14 cellular contexts compared by ENCODE assay signal in the genomic region with DNA sequence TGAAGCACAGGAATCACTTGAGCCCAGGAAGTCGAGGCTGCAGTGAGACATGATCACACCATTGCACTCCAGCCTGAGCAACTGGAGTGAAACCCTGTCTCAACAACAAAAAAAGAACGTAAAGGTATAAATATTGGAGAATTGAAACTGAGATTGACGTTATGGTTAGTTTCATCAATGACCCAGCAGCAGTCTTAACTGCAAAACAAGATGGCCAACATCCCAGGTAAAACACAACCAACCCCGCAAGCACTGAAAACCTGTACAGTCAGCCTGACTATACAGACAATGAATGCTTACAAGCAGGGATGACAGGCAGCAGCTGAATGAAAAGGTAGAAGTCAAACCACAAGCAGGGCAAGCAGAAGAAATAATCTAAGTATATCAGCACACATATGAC. TPM values are rescaled to one million over a fixed set of nuclear protein-coding genes. Genes with fewer than 3 reads are reported as not detected.
DNase-seq lines count a peak whose midpoint lies in the region; ATAC-seq and TF ChIP-seq lines count a peak whose summit lies in the region.
"Had no signal": no experiment of that assay in that cellular context is flagged by ENCODE, and none has a peak within 500 bp of the region (broad histone marks: within the 10 kb centered on the region; RNA-seq: fewer than 3 reads in every experiment).

No MANE protein-coding gene starts in this region.

- intact Hi-C loops in vagina (cut with DNase I): no loop called here

- H4K20me1 ChIP-seq in neural cell (ENCODE audit: insufficient read depth): no peaks in the 10 kb centered on the region

- no peak for TF ChIP-seq RAD21 in neural cell (conservative IDR thresholded peaks at IDR 0.05)

- H3F3A ChIP-seq in neural cell (ENCODE audit: insufficient read depth, low read length, poor library complexity, severe bottlenecking): no peaks in the 10 kb centered on the region

- no peaks in the 10 kb centered on the region for H3K27me3 ChIP-seq in neural cell (ENCODE audit: insufficient read depth, low read depth, low read length)
- no peaks in the 10 kb centered on the region for H3K27me3 ChIP-seq in vagina
- H3K27me3 ChIP-seq in Peyer's patch: no peaks in the 10 kb centered on the region
- H3K27me3 ChIP-seq: testis had no signal

- DNase-seq in vagina (ENCODE audit: extremely low spot score in 2 of 2) (no peak), Peyer's patch (no peak)
- no peak for DNase-seq in stimulated activated CD4-positive, alpha-beta T cell treated with anti-CD3 and anti-CD28 coated beads, Interleukin-4, amount 100 ng/mL, for 1 hour
- DNase-seq: activated T-cell treated with anti-CD3 and anti-CD28 coated beads, Interleukin-2, amount 50 U/mL, for 1 hour; H7; kidney; NK-92 treated with Interleukin-12 subunit alpha and Interleukin-12 subunit beta, amount 100 ng/mL, for 24 hours; stimulated activated CD4-positive, alpha-beta T cell treated with anti-CD3 and anti-CD28 coated beads, Interleukin-12 subunit alpha, Interleukin-12 subunit beta, amount 100 ng/mL, for 4 hours; testis had no signal

- H3K4me1 ChIP-seq in vagina (no peaks in the 10 kb centered on the region), Peyer's patch (no peaks in the 10 kb centered on the region)
- H3K4me1 ChIP-seq: parathyroid adenoma, testis had no signal

- H2AFZ ChIP-seq in neural cell (ENCODE audit: low read depth, low read length): no peak overlapping the region
- H2AFZ ChIP-seq: parathyroid adenoma had no signal

- ATAC-seq in GM18868 (IDR thresholded peaks at IDR 0.05; ENCODE audit: unreplicated experiment): peak; percentile 65
- ATAC-seq in GM21717 (IDR thresholded peaks at IDR 0.05; ENCODE audit: unreplicated experiment): peak; percentile 48
- peak; percentile 55 for ATAC-seq in HG03469 (IDR thresholded peaks at IDR 0.05; ENCODE audit: unreplicated experiment)

- peaks cover 3% of the 10 kb centered on the region for H3K79me2 ChIP-seq in neural cell (replicated peaks; ENCODE audit: insufficient read depth, low read length)

- TF ChIP-seq POLR2A in vagina (IDR thresholded peaks at IDR 0.05) (no peak), Peyer's patch (IDR thresholded peaks at IDR 0.05) (no peak)

- H3K9ac ChIP-seq in neural cell (ENCODE audit: low read length): no peak overlapping the region
- H3K9ac ChIP-seq: parathyroid adenoma had no signal

- H3K36me3 ChIP-seq in neural cell (ENCODE audit: insufficient read depth, low read length) (peaks cover 5% of the 10 kb centered on the region), vagina (peaks cover 0 to 9% of the 10 kb centered on the region in 2 donors), Peyer's patch (peaks cover 0 to 53% (median 0%) of the 10 kb centered on the region in 3 donors)

- TF ChIP-seq CTCF in neural cell (IDR thresholded peaks at IDR 0.05; ENCODE audit: poor library complexity, severe bottlenecking) (no peak), vagina (IDR thresholded peaks at IDR 0.05) (no peak), Peyer's patch (IDR thresholded peaks at IDR 0.05) (no peak)

- H3K9me3 ChIP-seq in neural cell (ENCODE audit: low read length): no peaks in the 10 kb centered on the region
- no peaks in the 10 kb centered on the region for H3K9me3 ChIP-seq in vagina
- no peaks in the 10 kb centered on the region for H3K9me3 ChIP-seq in Peyer's patch
- H3K9me3 ChIP-seq: testis had no signal

- H3K27ac ChIP-seq in neural cell (ENCODE audit: low read length): peak overlapping the region; percentile 33
- H3K27ac ChIP-seq in vagina: no peak overlapping the region
- H3K27ac ChIP-seq in Peyer's patch: no peak overlapping the region
- H3K27ac ChIP-seq: parathyroid adenoma, testis had no signal

- H3K4me2 ChIP-seq in neural cell (ENCODE audit: low read length): no peak overlapping the region

- peak; percentile 46 for TF ChIP-seq EP300 in neural cell (conservative IDR thresholded peaks at IDR 0.05; ENCODE audit: poor library complexity, severe bottlenecking)

- H3K9me2 ChIP-seq in neural cell (ENCODE audit: insufficient read depth, low read length): no peaks in the 10 kb centered on the region

- H3K4me3 ChIP-seq in neural cell (ENCODE audit: low read length) (no peak overlapping the region), vagina (no peak overlapping the region), Peyer's patch (no peak overlapping the region)
- H3K4me3 ChIP-seq: testis had no signal

TF ChIP-seq in neural cell, 6 proteins besides CTCF, POLR2A, EP300 and RAD21:
- no peak for TF ChIP-seq MXI1 (conservative IDR thresholded peaks at IDR 0.05; ENCODE audit: poor library complexity, severe bottlenecking)
- no peak for TF ChIP-seq SMC3 (conservative IDR thresholded peaks at IDR 0.05; ENCODE audit: poor library complexity)
- TF ChIP-seq, protein P1, sequence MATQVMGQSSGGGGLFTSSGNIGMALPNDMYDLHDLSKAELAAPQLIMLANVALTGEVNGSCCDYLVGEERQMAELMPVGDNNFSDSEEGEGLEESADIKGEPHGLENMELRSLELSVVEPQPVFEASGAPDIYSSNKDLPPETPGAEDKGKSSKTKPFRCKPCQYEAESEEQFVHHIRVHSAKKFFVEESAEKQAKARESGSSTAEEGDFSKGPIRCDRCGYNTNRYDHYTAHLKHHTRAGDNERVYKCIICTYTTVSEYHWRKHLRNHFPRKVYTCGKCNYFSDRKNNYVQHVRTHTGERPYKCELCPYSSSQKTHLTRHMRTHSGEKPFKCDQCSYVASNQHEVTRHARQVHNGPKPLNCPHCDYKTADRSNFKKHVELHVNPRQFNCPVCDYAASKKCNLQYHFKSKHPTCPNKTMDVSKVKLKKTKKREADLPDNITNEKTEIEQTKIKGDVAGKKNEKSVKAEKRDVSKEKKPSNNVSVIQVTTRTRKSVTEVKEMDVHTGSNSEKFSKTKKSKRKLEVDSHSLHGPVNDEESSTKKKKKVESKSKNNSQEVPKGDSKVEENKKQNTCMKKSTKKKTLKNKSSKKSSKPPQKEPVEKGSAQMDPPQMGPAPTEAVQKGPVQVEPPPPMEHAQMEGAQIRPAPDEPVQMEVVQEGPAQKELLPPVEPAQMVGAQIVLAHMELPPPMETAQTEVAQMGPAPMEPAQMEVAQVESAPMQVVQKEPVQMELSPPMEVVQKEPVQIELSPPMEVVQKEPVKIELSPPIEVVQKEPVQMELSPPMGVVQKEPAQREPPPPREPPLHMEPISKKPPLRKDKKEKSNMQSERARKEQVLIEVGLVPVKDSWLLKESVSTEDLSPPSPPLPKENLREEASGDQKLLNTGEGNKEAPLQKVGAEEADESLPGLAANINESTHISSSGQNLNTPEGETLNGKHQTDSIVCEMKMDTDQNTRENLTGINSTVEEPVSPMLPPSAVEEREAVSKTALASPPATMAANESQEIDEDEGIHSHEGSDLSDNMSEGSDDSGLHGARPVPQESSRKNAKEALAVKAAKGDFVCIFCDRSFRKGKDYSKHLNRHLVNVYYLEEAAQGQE (IDR thresholded peaks at IDR 0.05; ENCODE audit: borderline replicate concordance): no peak

RNA-seq across cellular contexts. Expression of gene WAPL, which starts 34.7 kb away (rescaled TPM):
- polyA plus RNA-seq in neural cell: 26.3 and 30.6 TPM in 2 replicates
- 80.1 and 88.0 TPM in 2 replicates for polyA minus RNA-seq in neural cell
- total RNA-seq in vagina (26.5 TPM), Peyer's patch (10 to 100 TPM; 32.4 to 49.5 (median 45.1) TPM)
